Comparison of ENCODE assay signal across 8 cellular contexts in genomic region chr11:125568970-125569912, GRCh38. TPM values are rescaled to one million over a fixed set of nuclear protein-coding genes. Genes with fewer than 3 reads are reported as not detected.
DNase-seq lines count a peak whose midpoint lies in the region; TF ChIP-seq lines count a peak whose summit lies in the region.

Gene EI24 (plus strand): TSS chr11:125569477. CDS start chr11:125572528, 3,051 bp downstream.

- no peaks in the 10 kb centered on the region for H3K9me3 ChIP-seq in SK-N-MC (ENCODE audit: low read depth, low read length)

- peak; percentile 56 for DNase-seq in HFF-Myc (ENCODE audit: extremely low read depth, low read depth)
- peak; percentile 89 for DNase-seq in MV-4-11 (lab: John Stamatoyannopoulos, UW)
- DNase-seq in SK-N-MC (ENCODE audit: low read depth, low spot score): no peak
- DNase-seq in activated naive CD4-positive, alpha-beta T cell treated with anti-CD3 and anti-CD28 coated beads, Interleukin-2, amount 50 U/mL, for 16 hours: peak; percentile 92
- DNase-seq in globus pallidus (ENCODE audit: low spot score): peak; percentile 89
- peak; percentile 89 for DNase-seq in occipital lobe (lab: John Stamatoyannopoulos, UW)

- H3K9ac ChIP-seq in SK-N-MC (ENCODE audit: insufficient read length): peak within 1 kb of the TSS; percentile 95

- H3K4me3 ChIP-seq in GM08714 (ENCODE audit: low read length): peak within 1 kb of the TSS; percentile 98
- peak within 1 kb of the TSS; percentile 99 for H3K4me3 ChIP-seq in HFF-Myc (replicated peaks; ENCODE audit: low read depth, low read length)
- peak within 1 kb of the TSS; percentile 93 for H3K4me3 ChIP-seq in SK-N-MC

- peak; percentile 69 for TF ChIP-seq CTCF in HFF-Myc (IDR thresholded peaks at IDR 0.05; ENCODE audit: low read depth, low read length, missing control alignments)

- H3K27ac ChIP-seq in SK-N-MC: no peak within 1 kb of the TSS
- H3K27ac ChIP-seq in temporal lobe (ENCODE audit: low read depth, low read length): peak within 1 kb of the TSS; percentile 73

- H3K36me3 ChIP-seq in SK-N-MC (ENCODE audit: insufficient read depth, low read length): peaks cover 19% of the 10 kb centered on the region

RNA-seq across cellular contexts. Expression of gene EI24, which starts in this region (rescaled TPM):
- total RNA-seq in occipital lobe: 95.9 TPM
- total RNA-seq in temporal lobe: 55.6 TPM
